Comparison of ENCODE assay signal across 1 cellular context in the genomic region with DNA sequence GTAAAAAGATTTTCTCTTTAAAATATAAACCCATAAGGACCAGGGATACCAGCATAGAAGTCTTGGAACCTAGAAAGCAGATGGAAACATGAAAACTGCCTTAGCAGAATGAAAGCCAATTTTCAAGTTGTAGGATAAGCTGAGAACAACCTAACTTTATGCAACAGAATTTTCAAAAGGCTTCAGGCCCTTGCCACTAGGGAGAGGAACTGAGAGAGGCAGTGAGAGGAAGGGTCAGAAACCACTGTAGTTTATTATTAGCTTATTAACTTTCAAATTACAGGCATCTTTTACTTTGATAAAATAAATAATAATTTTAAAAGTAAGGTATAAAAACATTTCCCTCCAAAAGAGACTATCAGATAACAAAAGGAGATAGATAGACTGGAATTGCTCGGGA.
TF ChIP-seq lines count a peak whose summit lies in the region.

No MANE protein-coding gene starts in this region.

TF ChIP-seq in GM23338, 12 proteins besides CTCF, POLR2A, EP300 and RAD21 (continued from another document):
- TF ChIP-seq, protein P1, sequence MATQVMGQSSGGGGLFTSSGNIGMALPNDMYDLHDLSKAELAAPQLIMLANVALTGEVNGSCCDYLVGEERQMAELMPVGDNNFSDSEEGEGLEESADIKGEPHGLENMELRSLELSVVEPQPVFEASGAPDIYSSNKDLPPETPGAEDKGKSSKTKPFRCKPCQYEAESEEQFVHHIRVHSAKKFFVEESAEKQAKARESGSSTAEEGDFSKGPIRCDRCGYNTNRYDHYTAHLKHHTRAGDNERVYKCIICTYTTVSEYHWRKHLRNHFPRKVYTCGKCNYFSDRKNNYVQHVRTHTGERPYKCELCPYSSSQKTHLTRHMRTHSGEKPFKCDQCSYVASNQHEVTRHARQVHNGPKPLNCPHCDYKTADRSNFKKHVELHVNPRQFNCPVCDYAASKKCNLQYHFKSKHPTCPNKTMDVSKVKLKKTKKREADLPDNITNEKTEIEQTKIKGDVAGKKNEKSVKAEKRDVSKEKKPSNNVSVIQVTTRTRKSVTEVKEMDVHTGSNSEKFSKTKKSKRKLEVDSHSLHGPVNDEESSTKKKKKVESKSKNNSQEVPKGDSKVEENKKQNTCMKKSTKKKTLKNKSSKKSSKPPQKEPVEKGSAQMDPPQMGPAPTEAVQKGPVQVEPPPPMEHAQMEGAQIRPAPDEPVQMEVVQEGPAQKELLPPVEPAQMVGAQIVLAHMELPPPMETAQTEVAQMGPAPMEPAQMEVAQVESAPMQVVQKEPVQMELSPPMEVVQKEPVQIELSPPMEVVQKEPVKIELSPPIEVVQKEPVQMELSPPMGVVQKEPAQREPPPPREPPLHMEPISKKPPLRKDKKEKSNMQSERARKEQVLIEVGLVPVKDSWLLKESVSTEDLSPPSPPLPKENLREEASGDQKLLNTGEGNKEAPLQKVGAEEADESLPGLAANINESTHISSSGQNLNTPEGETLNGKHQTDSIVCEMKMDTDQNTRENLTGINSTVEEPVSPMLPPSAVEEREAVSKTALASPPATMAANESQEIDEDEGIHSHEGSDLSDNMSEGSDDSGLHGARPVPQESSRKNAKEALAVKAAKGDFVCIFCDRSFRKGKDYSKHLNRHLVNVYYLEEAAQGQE (IDR thresholded peaks at IDR 0.05; ENCODE audit: unreplicated experiment), result no peak
- TF ChIP-seq NANOG (IDR thresholded peaks at IDR 0.05; ENCODE audit: borderline replicate concordance) (no peak), POLR2AphosphoS5 (IDR thresholded peaks at IDR 0.05; ENCODE audit: low read depth) (no peak), ZNF114 (CRISPR knock-in tag; IDR thresholded peaks at IDR 0.05) (no peak), ZNF331 (CRISPR knock-in tag; IDR thresholded peaks at IDR 0.05; ENCODE audit: low read depth) (no peak), CREB1 (CRISPR knock-in tag; IDR thresholded peaks at IDR 0.05; ENCODE audit: low read depth) (no peak), EZH2phosphoT487 (IDR thresholded peaks at IDR 0.05; ENCODE audit: unreplicated experiment) (no peak), EZH2 (IDR thresholded peaks at IDR 0.05; ENCODE audit: low read depth, unreplicated experiment) (no peak), JUNB (IDR thresholded peaks at IDR 0.05; ENCODE audit: unreplicated experiment) (no peak)
- TF ChIP-seq, protein P2, sequence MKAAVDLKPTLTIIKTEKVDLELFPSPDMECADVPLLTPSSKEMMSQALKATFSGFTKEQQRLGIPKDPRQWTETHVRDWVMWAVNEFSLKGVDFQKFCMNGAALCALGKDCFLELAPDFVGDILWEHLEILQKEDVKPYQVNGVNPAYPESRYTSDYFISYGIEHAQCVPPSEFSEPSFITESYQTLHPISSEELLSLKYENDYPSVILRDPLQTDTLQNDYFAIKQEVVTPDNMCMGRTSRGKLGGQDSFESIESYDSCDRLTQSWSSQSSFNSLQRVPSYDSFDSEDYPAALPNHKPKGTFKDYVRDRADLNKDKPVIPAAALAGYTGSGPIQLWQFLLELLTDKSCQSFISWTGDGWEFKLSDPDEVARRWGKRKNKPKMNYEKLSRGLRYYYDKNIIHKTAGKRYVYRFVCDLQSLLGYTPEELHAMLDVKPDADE (IDR thresholded peaks at IDR 0.05), result no peak
TF ChIP-seq in GM23338: peak in this region for 0.
